ENCODE assay signal across 8 cellular contexts in the genomic region with DNA sequence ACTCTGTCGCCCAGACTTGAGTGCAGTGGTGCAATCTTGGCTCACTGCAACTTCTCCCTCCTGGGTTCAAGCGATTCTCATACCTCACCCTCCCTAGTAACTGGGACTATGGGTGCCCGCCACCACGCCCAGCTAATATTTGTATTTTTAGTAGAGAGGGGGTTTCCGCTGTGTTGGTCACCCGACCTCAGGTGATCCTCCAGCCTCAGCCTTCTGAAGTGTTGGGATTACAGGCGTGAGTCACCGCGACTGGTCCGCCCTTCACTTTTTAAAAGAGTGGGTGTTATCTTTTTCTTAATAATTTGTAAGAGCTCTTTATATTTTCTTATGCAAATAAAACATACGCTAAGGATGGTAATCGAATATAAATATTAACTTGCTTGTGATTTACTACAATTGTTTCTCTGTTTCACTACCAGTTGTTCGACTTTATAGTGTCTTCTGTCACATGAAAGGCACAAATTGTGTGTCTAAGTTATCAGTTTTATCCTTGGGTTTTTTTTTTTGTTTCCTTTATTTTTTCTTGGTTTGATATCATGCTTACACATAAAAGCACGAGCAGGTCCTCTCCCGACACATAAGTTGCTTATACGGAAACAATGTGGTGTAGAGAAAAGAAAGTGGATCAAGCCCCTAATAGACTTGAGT. TPM values are rescaled to one million over a fixed set of nuclear protein-coding genes. Genes with fewer than 3 reads are reported as not detected.
A peak's percentile ranks its signal among the peaks of the same experiment; 100 is the strongest.
DNase-seq lines count a peak whose midpoint lies in the region; ATAC-seq, FAIRE-seq and TF ChIP-seq lines count a peak whose summit lies in the region.

No MANE protein-coding gene starts in this region.

- H3K79me2 ChIP-seq in MM.1S (ENCODE audit: low read length), result peaks cover 31% of the 10 kb centered on the region
- H3K79me2 ChIP-seq in K562 (ENCODE audit: control insufficient read depth, insufficient read depth, low read length), result peaks cover 35% of the 10 kb centered on the region

- peaks cover 49% of the 10 kb centered on the region for H3F3A ChIP-seq in MM.1S (ENCODE audit: insufficient read depth, low read length)

- TF ChIP-seq CTCF in BJ (IDR thresholded peaks at IDR 0.05; ENCODE audit: insufficient read depth, low read depth, low read length) (no peak), MM.1S (IDR thresholded peaks at IDR 0.05; ENCODE audit: low read length) (no peak), K562 (IDR thresholded peaks at IDR 0.05 in 2 of 3, conservative IDR thresholded peaks at IDR 0.05 in 1 of 3; ENCODE audit: insufficient read depth in 2 of 3, low read depth in 1 of 3, low read length in 3 of 3) (no peak)

- intact Hi-C loops in K562 (cut with micrococcal nuclease), result no loop called here

- ATAC-seq in K562, result no peak

- H3K4me3 ChIP-seq in BJ (ENCODE audit: low read depth, low read length) (peak overlapping the region; percentile 98), MM.1S (ENCODE audit: low read length) (peak overlapping the region; percentile 95), K562 (peak overlapping the region; percentile 82; the same call in 1 of the 2 replicates), mononuclear cell (ENCODE audit: low read length) (peak overlapping the region; percentile 97), urinary bladder (ENCODE audit: low read depth, low read length) (peak overlapping the region; percentile 69)

- H3K27ac ChIP-seq in MM.1S (ENCODE audit: low read length), result peak overlapping the region; percentile 92
- no peak overlapping the region for H3K27ac ChIP-seq in K562 (ENCODE audit: extremely low read depth, low read depth, low read length)
- H3K27ac ChIP-seq in urinary bladder (ENCODE audit: low read depth), result peak overlapping the region; percentile 96

- CTCF ChIA-PET in BJ (lab: Yijun Ruan, JAX), result no interaction called here
- CTCF ChIA-PET in K562 (lab: Yijun Ruan, JAX; ENCODE audit: low intra/inter-chr PET ratio), result no interaction called here

- H3K9me1 ChIP-seq in K562 (ENCODE audit: control insufficient read depth, insufficient read depth, low read length), result no peaks in the 10 kb centered on the region

- POLR2A ChIA-PET in BJ (lab: Charles Lee) (no interaction called here), K562 (lab: Yijun Ruan, JAX) (no interaction called here)

- no TSS peak for BruUV-seq in K562 (replicated peaks; lab: Mats Ljungman, UMichigan)

- no peak for FAIRE-seq in K562 (lab: Jason Lieb, UNC)

- H3K4me1 ChIP-seq in MM.1S (ENCODE audit: low read length) (peaks cover 3% of the 10 kb centered on the region; the same call in 1 of the 2 replicates), K562 (replicated peaks in 1 of 2; ENCODE audit: control insufficient read depth in 2 of 2, insufficient read depth in 2 of 2, low read length in 2 of 2) (peaks cover 6 to 10% of the 10 kb centered on the region in 2 experiments; a peak in 4 of 5 replicates), mononuclear cell (ENCODE audit: insufficient read depth, low read length) (peaks cover 30% of the 10 kb centered on the region), urinary bladder (ENCODE audit: insufficient read depth) (no peaks in the 10 kb centered on the region)

- H3K27me3 ChIP-seq in BJ (ENCODE audit: control insufficient read depth, insufficient read depth, low read length), result no peaks in the 10 kb centered on the region
- H3K27me3 ChIP-seq in MM.1S (replicated peaks; ENCODE audit: insufficient read depth, low read length), result no peaks in the 10 kb centered on the region
- H3K27me3 ChIP-seq in K562 (ENCODE audit: control insufficient read depth in 2 of 2, insufficient read depth in 2 of 2, low read length in 2 of 2), result no peaks in the 10 kb centered on the region
- H3K27me3 ChIP-seq in mononuclear cell (ENCODE audit: insufficient read depth, low read length), result no peaks in the 10 kb centered on the region

- peak overlapping the region; percentile 100 for H3K9ac ChIP-seq in MM.1S (ENCODE audit: low read length)
- H3K9ac ChIP-seq in K562 (ENCODE audit: insufficient read depth in 1 of 2, low read depth in 2 of 2, low read length in 2 of 2), result peak overlapping the region in 1 of 2 experiments; percentile 97; a peak in 3 of 4 replicates

- H3K36me3 ChIP-seq in BJ (ENCODE audit: control insufficient read depth, insufficient read depth, low read length), result no peaks in the 10 kb centered on the region
- no peaks in the 10 kb centered on the region; the same call in 1 of the 2 replicates for H3K36me3 ChIP-seq in MM.1S (replicated peaks; ENCODE audit: insufficient read depth, low read length)
- peaks cover 14% of the 10 kb centered on the region; the same call in 2 of the 3 replicates for H3K36me3 ChIP-seq in K562 (ENCODE audit: control insufficient read depth, insufficient read depth, low read length)
- no peaks in the 10 kb centered on the region for H3K36me3 ChIP-seq in urinary bladder (ENCODE audit: insufficient read depth)

- no peak for TF ChIP-seq POLR2A in K562 (conservative IDR thresholded peaks at IDR 0.05)

- H3K4me2 ChIP-seq in MM.1S (ENCODE audit: low read depth, low read length), result peak overlapping the region; percentile 92
- peak overlapping the region; percentile 88 for H3K4me2 ChIP-seq in K562 (ENCODE audit: insufficient read depth, low read length)

- 38% methylated on average over 16 of the region's 16 CpGs for WGBS in K562 (ENCODE audit: insufficient coverage, low coverage, missing lambda C conversion rate)
- 75% methylated on average over 16 of the region's 16 CpGs for WGBS in urinary bladder

- TF ChIP-seq EP300 in K562 (IDR thresholded peaks at IDR 0.05; ENCODE audit: low read length), result no peak

- no peak for DNase-seq in BJ (ENCODE audit: low read depth)
- peak; percentile 42 for DNase-seq in MM.1S
- DNase-seq in K562 (ENCODE audit: extremely low read depth in 1 of 4, low spot score in 3 of 4), result peak in 1 of 4 experiments; percentile 47
- DNase-seq in NCI-H2227 treated with DMSO at 0.1 percent for 48 hours (lab: John Stamatoyannopoulos, UW), result no peak
- no peak for DNase-seq in KG1 (lab: John Stamatoyannopoulos, UW)
- DNase-seq in GDM1 (lab: John Stamatoyannopoulos, UW), result no peak

- H4K20me1 ChIP-seq in MM.1S (ENCODE audit: insufficient read depth, low read length), result peaks cover 10% of the 10 kb centered on the region
- peaks cover 22% of the 10 kb centered on the region; the same call in 1 of the 2 replicates for H4K20me1 ChIP-seq in K562 (replicated peaks; ENCODE audit: control insufficient read depth, insufficient read depth, low read length)

- no peaks in the 10 kb centered on the region for H3K9me2 ChIP-seq in MM.1S (replicated peaks; ENCODE audit: insufficient read depth, low read length)

- in situ Hi-C loops in K562 (cut with MboI), result no loop called here

- H2AFZ ChIP-seq in MM.1S (ENCODE audit: low read length) (peak overlapping the region; percentile 70), K562 (ENCODE audit: low read depth, low read length) (peak overlapping the region; percentile 78)

- no peaks in the 10 kb centered on the region for H3K9me3 ChIP-seq in MM.1S (replicated peaks; ENCODE audit: insufficient read depth, low read length)
- H3K9me3 ChIP-seq in K562 (replicated peaks; ENCODE audit: control insufficient read depth, insufficient read depth, low read depth, low read length), result no peaks in the 10 kb centered on the region
- no peaks in the 10 kb centered on the region for H3K9me3 ChIP-seq in mononuclear cell (ENCODE audit: low read depth, low read length)

- TF ChIP-seq RAD21 in K562 (CRISPR knock-in tag; conservative IDR thresholded peaks at IDR 0.05 in 1 of 2, IDR thresholded peaks at IDR 0.05 in 1 of 2), result no peak

TF ChIP-seq in K562, 482 proteins besides CTCF, POLR2A, EP300 and RAD21 (continues in another document):
- TF ChIP-seq, protein P1, sequence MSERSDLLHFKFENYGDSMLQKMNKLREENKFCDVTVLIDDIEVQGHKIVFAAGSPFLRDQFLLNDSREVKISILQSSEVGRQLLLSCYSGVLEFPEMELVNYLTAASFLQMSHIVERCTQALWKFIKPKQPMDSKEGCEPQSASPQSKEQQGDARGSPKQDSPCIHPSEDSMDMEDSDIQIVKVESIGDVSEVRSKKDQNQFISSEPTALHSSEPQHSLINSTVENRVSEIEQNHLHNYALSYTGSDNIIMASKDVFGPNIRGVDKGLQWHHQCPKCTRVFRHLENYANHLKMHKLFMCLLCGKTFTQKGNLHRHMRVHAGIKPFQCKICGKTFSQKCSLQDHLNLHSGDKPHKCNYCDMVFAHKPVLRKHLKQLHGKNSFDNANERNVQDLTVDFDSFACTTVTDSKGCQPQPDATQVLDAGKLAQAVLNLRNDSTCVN (CRISPR knock-in tag; IDR thresholded peaks at IDR 0.05), result no peak
- TF ChIP-seq KDM1A (IDR thresholded peaks at IDR 0.05), result peak in 1 of 2 experiments; percentile 28; a peak in 1 of 4 replicates
- TF ChIP-seq ZKSCAN1 (IDR thresholded peaks at IDR 0.05; ENCODE audit: low read depth, low read length), result no peak
- no peak for TF ChIP-seq ZNF436 (CRISPR knock-in tag; IDR thresholded peaks at IDR 0.05)
- 0 out of 2 replicates have a peak, but pooled peaks have one; percentile 18 for TF ChIP-seq ARID1B (IDR thresholded peaks at IDR 0.05)
- TF ChIP-seq ZNF696 (CRISPR knock-in tag; conservative IDR thresholded peaks at IDR 0.05), result no peak
- 0 out of 2 replicates have a peak, but pooled peaks have one; percentile 37 for TF ChIP-seq FOSL1 (tag; conservative IDR thresholded peaks at IDR 0.05)

RNA-seq across cellular contexts. Expression of a gene that starts 1.9 kb away (rescaled TPM):
- polyA plus RNA-seq in BJ (2011; rRNA removed) (13.1 and 34.0 TPM in 2 replicates), K562 (2011; rRNA removed) (67.3 and 85.2 TPM in 2 replicates), K562 (2014; fragmentation: Illumina TruSeq; extraction: Trizol) (70.2 and 85.7 TPM in 2 replicates), K562 (2014; fragmentation: Nextera tagmentation; extraction: Ambion mirVana) (10 to 100 TPM; 31.0 to 40.7 TPM), K562 (2014; rRNA removed) (55.2 and 64.0 TPM in 2 replicates), urinary bladder (41.4 TPM)
- 9.9 and 10.6 TPM in 2 replicates for polyA minus RNA-seq in BJ (2011; rRNA and poly(A)+ RNA removed)
- total RNA-seq in K562 (2011; cell fraction: chromatin; rRNA removed; ENCODE audit: low replicate concordance), result 38.9 and 193 TPM in 2 replicates
- total RNA-seq in K562 (2011; cell fraction: nucleolus; rRNA removed), result 20.5 and 30.5 TPM in 2 replicates
- 55.7 and 82.8 TPM in 2 replicates for total RNA-seq in K562 (2011; cell fraction: nucleoplasm; rRNA removed)
- total RNA-seq in K562 (2014; rRNA removed) (61.7 and 66.2 TPM in 2 replicates), K562 (2014; rRNA removed; fragmentation: Illumina TruSeq; extraction: Trizol) (109 and 122 TPM in 2 replicates), K562 (2015; rRNA removed; fragmentation: Illumina TruSeq; extraction: Trizol) (89.1 and 97.0 TPM in 2 replicates), K562 (2021) (67.8 and 68.4 TPM in 2 replicates), mononuclear cell (218 TPM), urinary bladder (174 TPM)
- polyA plus RNA-seq in K562 (2011; cell fraction: cytosol; rRNA removed), result 6.1 and 19.2 TPM in 2 replicates
- 22.7 and 36.5 TPM in 2 replicates for polyA plus RNA-seq in K562 (2011; cell fraction: nucleus; rRNA removed)
- polyA plus RNA-seq in K562 (2012), result 51.9 and 53.1 TPM in 2 replicates
- polyA minus RNA-seq in K562 (2011; rRNA and poly(A)+ RNA removed), result 94.7 and 107 TPM in 2 replicates
- 21.1 and 29.6 TPM in 2 replicates for polyA minus RNA-seq in K562 (2011; cell fraction: cytosol; rRNA and poly(A)+ RNA removed)
- polyA minus RNA-seq in K562 (2011; cell fraction: nucleus; rRNA and poly(A)+ RNA removed), result 26.1 and 57.8 TPM in 2 replicates
